Comparison of ENCODE assay signal across 20 cellular contexts in the genomic region with DNA sequence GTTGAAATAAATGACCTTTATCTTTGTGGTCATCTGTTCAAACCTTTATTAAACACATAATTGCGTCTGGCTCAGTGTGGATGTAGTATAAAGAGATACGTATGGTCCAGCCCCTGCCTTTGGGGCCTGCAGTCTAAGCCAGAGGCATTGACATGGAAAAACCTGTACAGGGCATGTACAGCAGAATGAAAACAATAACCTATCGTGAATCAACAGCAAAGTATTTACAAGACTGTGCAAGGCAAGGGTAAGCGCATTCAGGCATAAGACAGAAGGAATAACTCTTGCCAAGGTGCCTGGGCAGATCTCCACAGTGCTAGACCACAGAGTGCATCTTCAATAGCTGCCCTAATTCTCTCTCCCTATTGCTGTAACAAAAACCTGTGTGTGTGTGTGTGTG.
DNase-seq lines count a peak whose midpoint lies in the region; TF ChIP-seq lines count a peak whose summit lies in the region.
"Had no signal": no experiment of that assay in that cellular context is flagged by ENCODE, and none has a peak within 500 bp of the region (broad histone marks: within the 10 kb centered on the region; RNA-seq: fewer than 3 reads in every experiment).

No MANE protein-coding gene starts in this region.

- H3K36me3 ChIP-seq in rectal smooth muscle tissue (ENCODE audit: control insufficient read depth, insufficient read depth, low read length), result no peaks in the 10 kb centered on the region
- H3K36me3 ChIP-seq: ovary had no signal

- H3K4me3 ChIP-seq in rectal smooth muscle tissue (ENCODE audit: low read length), result no peak overlapping the region
- H3K4me3 ChIP-seq: body of pancreas, lung, ovary, smooth muscle cell had no signal

- H3K9ac ChIP-seq in rectal smooth muscle tissue (ENCODE audit: low read length), result no peak overlapping the region

- peak; percentile 50 for DNase-seq in GM03348 (ENCODE audit: low spot score)
- peak; percentile 57 for DNase-seq in RWPE1 (ENCODE audit: low spot score)
- peak; percentile 97 for DNase-seq in epithelial cell of prostate (ENCODE audit: low read depth, low spot score)
- no peak for DNase-seq in OCI-M2 (lab: John Stamatoyannopoulos, UW; ENCODE audit: unreplicated experiment)
- DNase-seq in HuH-7 (ENCODE audit: low spot score), result no peak
- DNase-seq in NCI-H82 (lab: John Stamatoyannopoulos, UW), result no peak
- no peak for DNase-seq in NCI-H2196 (lab: John Stamatoyannopoulos, UW; ENCODE audit: unreplicated experiment)
- DNase-seq: activated naive CD4-positive, alpha-beta T cell; activated T-cell treated with anti-CD3 and anti-CD28 coated beads for 4 hours; body of pancreas; naive B cell; NCI-H1436 treated with DMSO at 0.1 percent for 48 hours; ovary; stimulated activated CD4-positive, alpha-beta T cell treated with anti-CD3 and anti-CD28 coated beads, Interleukin-4, amount 100 ng/mL, for 4 hours; substantia nigra; T-cell had no signal

- H3K27me3 ChIP-seq in rectal smooth muscle tissue (ENCODE audit: control insufficient read depth, insufficient read depth, low read length), result no peaks in the 10 kb centered on the region
- H3K27me3 ChIP-seq: body of pancreas, ovary had no signal

- POLR2A ChIA-PET in RWPE1 (lab: Yijun Ruan, JAX; ENCODE audit: low non-redundant PET), result no interaction called here

- CTCF ChIA-PET in RWPE1 (lab: Yijun Ruan, JAX), result no interaction called here

- H3K27ac ChIP-seq in RWPE1 (peak overlapping the region; percentile 65), epithelial cell of prostate (peak overlapping the region; percentile 67), rectal smooth muscle tissue (ENCODE audit: low read depth, low read length) (peak overlapping the region; percentile 4)
- H3K27ac ChIP-seq: body of pancreas, ovary, VCaP had no signal

- H3K4me1 ChIP-seq in rectal smooth muscle tissue (ENCODE audit: control insufficient read depth, insufficient read depth, low read length), result peaks cover 14% of the 10 kb centered on the region
- H3K4me1 ChIP-seq: body of pancreas had no signal

- TF ChIP-seq CTCF in RWPE1 (conservative IDR thresholded peaks at IDR 0.05; ENCODE audit: low read depth), result no peak

Comparison
In these comparisons a context has a peak if more than half of its experiments do, and no peak if none do; other contexts are left out.
1. DNase-seq: peak in GM03348 (single experiment), RWPE1 (single experiment) and epithelial cell of prostate (single experiment); none in OCI-M2 (single experiment), HuH-7 (single experiment), NCI-H82 (single experiment) and NCI-H2196 (single experiment).
2. H3K27ac ChIP-seq: peak in every context shown above with its lines; median percentile 67 in epithelial cell of prostate; 65 in RWPE1; 4 in rectal smooth muscle tissue.